ENCODE assay signal across 1 cellular context in genomic region chrX:4380710-4381109, GRCh38.
TF ChIP-seq lines count a peak whose summit lies in the region.

No MANE protein-coding gene starts in this region.

TF ChIP-seq in GM23338, 12 proteins besides CTCF, POLR2A, EP300 and RAD21 (continued from another document):
- TF ChIP-seq ZNF462 (CRISPR knock-in tag; IDR thresholded peaks at IDR 0.05) (no peak), ZNF331 (CRISPR knock-in tag; IDR thresholded peaks at IDR 0.05; ENCODE audit: low read depth) (no peak), NANOG (IDR thresholded peaks at IDR 0.05; ENCODE audit: borderline replicate concordance) (no peak), ZNF114 (CRISPR knock-in tag; IDR thresholded peaks at IDR 0.05) (no peak), EZH2 (IDR thresholded peaks at IDR 0.05; ENCODE audit: low read depth, unreplicated experiment) (no peak), POLR2AphosphoS5 (IDR thresholded peaks at IDR 0.05; ENCODE audit: low read depth) (no peak), EZH2phosphoT487 (IDR thresholded peaks at IDR 0.05; ENCODE audit: unreplicated experiment) (no peak), ETS1 (IDR thresholded peaks at IDR 0.05) (no peak), JUNB (IDR thresholded peaks at IDR 0.05; ENCODE audit: unreplicated experiment) (no peak)
